ENCODE assay signal across 8 cellular contexts in genomic region chr22:42090596-42091445, GRCh38. TPM values are rescaled to one million over a fixed set of nuclear protein-coding genes. Genes with fewer than 3 reads are reported as not detected.
A peak's percentile ranks its signal among the peaks of the same experiment; 100 is the strongest.
DNase-seq lines count a peak whose midpoint lies in the region; ATAC-seq lines count a peak whose summit lies in the region.

NDUFA6 (minus strand) TSS chr22:42090772; CDS start chr22:42090744, 28 bp downstream.

- peak; percentile 92 for ATAC-seq in GM19468 (IDR thresholded peaks at IDR 0.05; ENCODE audit: extremely low read depth, unreplicated experiment)
- ATAC-seq in effector memory CD8-positive, alpha-beta T cell (replicated peaks): peak; percentile 83
- ATAC-seq in memory B cell (ENCODE audit: low read depth): peak; percentile 83

- H3K4me1 Mint-ChIP-seq in effector memory CD8-positive, alpha-beta T cell (ENCODE audit: low read depth in 2 of 2): peaks cover 14 to 21% of the 10 kb centered on the region in 2 donors
- peaks cover 16% of the 10 kb centered on the region for H3K4me1 Mint-ChIP-seq in memory B cell

- no peaks in the 10 kb centered on the region for H3K9me3 Mint-ChIP-seq in effector memory CD8-positive, alpha-beta T cell
- H3K9me3 Mint-ChIP-seq in memory B cell: no peaks in the 10 kb centered on the region

- H3K27ac Mint-ChIP-seq in effector memory CD8-positive, alpha-beta T cell: peak within 1 kb of the TSS; percentile 98 to 99
- peak within 1 kb of the TSS; percentile 95 for H3K27ac Mint-ChIP-seq in memory B cell

- peaks cover 35% of the 10 kb centered on the region for H3K36me3 Mint-ChIP-seq in effector memory CD8-positive, alpha-beta T cell (ENCODE audit: insufficient read depth)
- peaks cover 4% of the 10 kb centered on the region for H3K36me3 Mint-ChIP-seq in memory B cell

- DNase-seq in COLO668 (lab: John Stamatoyannopoulos, UW; ENCODE audit: unreplicated experiment) (peak; percentile 98), HT-29 (ENCODE audit: low spot score) (peak; percentile 97), NOMO-1 (lab: John Stamatoyannopoulos, UW; ENCODE audit: unreplicated experiment in 2 of 2) (peak; percentile 99), memory B cell (ENCODE audit: low spot score in 2 of 2) (peak; percentile 96 to 97)
- DNase-seq in activated CD8-positive, alpha-beta memory T cell treated with anti-CD3 and anti-CD28 coated beads for 4 hours (ENCODE audit: low read depth in 2 of 2): peak; percentile 95 to 99
- peak; percentile 96 to 97 (median 96) for DNase-seq in effector memory CD8-positive, alpha-beta T cell
- peak; percentile 95 for DNase-seq in stimulated activated CD8-positive, alpha-beta memory T cell treated with anti-CD3 and anti-CD28 coated beads, Interleukin-12 subunit alpha, Interleukin-12 subunit beta, amount 100 ng/mL, for 4 hours (ENCODE audit: low read depth)

- peak within 1 kb of the TSS; percentile 97 to 99 for H3K4me3 Mint-ChIP-seq in effector memory CD8-positive, alpha-beta T cell
- H3K4me3 Mint-ChIP-seq in memory B cell: peak within 1 kb of the TSS; percentile 96

- H3K27me3 Mint-ChIP-seq in effector memory CD8-positive, alpha-beta T cell: no peaks in the 10 kb centered on the region
- H3K27me3 Mint-ChIP-seq in memory B cell: no peaks in the 10 kb centered on the region

RNA-seq across cellular contexts. Expression of gene NDUFA6, which starts in this region (rescaled TPM):
- total RNA-seq in HT-29 (2014; rRNA removed; shearing (Covaris generic)): 49.0 and 57.6 TPM in 2 replicates

Comparison
In these comparisons a context has a peak if more than half of its experiments do, and no peak if none do; other contexts are left out.
1. Peak in every context shown above with its lines: DNase-seq and ATAC-seq.